ENCODE assay signal across 8 cellular contexts in the genomic region with DNA sequence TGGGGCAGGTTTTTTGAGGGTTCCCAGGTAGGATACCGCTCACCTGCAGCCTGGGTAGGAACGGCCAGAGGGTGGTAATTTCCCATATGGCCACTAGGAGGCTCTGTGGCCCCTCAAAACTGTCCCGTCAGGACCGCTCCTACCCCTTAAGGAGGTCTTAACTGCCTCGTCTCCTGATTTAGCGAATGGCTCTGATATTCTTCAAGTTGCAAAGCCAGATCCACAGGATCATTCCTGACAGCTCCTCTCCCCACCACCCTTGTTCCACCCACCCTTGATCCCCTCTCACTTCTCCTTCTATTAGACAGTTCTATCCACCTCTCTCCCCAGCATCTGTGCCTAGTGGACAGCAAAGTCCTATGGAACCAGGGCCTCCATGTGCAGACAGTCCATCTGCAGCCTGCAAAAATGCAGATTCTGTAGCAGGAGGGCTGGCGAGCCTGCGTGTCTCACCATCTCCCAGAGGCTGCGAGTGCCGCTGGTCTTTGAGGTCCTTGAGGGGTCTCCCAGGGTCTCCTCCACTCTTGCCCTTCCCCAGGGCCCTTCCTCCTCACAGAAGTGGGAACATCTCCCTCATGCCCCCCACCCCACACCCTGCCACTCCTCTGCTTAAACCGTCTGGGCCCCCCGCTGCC. TPM values are rescaled to one million over a fixed set of nuclear protein-coding genes. Genes with fewer than 3 reads are reported as not detected.
A peak's percentile ranks its signal among the peaks of the same experiment; 100 is the strongest.
DNase-seq lines count a peak whose midpoint lies in the region; ATAC-seq, FAIRE-seq and TF ChIP-seq lines count a peak whose summit lies in the region.

No MANE protein-coding gene starts in this region.

- H4K91ac ChIP-seq in trophoblast cell (ENCODE audit: low read depth, low read length) = peak overlapping the region; percentile 20

- H3K27me3 Mint-ChIP-seq in activated naive CD4-positive, alpha-beta T cell treated with anti-CD3 and anti-CD28 coated beads for 36 hours (ENCODE audit: low read depth) = no peaks in the 10 kb centered on the region

- H3K9ac ChIP-seq in trophoblast cell (ENCODE audit: low read length) = no peak overlapping the region

- H3K79me1 ChIP-seq in trophoblast cell (ENCODE audit: low read length) = no peaks in the 10 kb centered on the region

- peak; percentile 71 to 87 for DNase-seq in A549 (ENCODE audit: low read depth in 1 of 2, low spot score in 1 of 2)
- peak; percentile 92 for DNase-seq in GM12891 (ENCODE audit: insufficient read length, low spot score)
- DNase-seq in RWPE1 (ENCODE audit: low spot score) = peak; percentile 94
- peak; percentile 73 for DNase-seq in activated naive CD4-positive, alpha-beta T cell treated with anti-CD3 and anti-CD28 coated beads for 36 hours
- peak in 38 of 42 donors; percentile 39 to 85 (median 67) for DNase-seq in head of caudate nucleus
- DNase-seq in trophoblast cell = peak; percentile 47 to 76

- no peak overlapping the region for H4K8ac ChIP-seq in trophoblast cell (ENCODE audit: low read depth, low read length)

- peak; percentile 87 for TF ChIP-seq CTCF in A549 (IDR thresholded peaks at IDR 0.05)
- peak; percentile 97 for TF ChIP-seq CTCF in RWPE1 (conservative IDR thresholded peaks at IDR 0.05; ENCODE audit: low read depth)

- CTCF ChIA-PET in A549 (lab: Yijun Ruan, JAX) (interaction anchor here (0.6 to 6.3 kb wide), 30 partner anchors 9 to 1801 kb away, joined by 3 to 25 read pairs (median 4); partner anchors contain the start of gene ZBP1), RWPE1 (lab: Yijun Ruan, JAX) (interaction anchor here (0.6 to 3.3 kb wide), 15 partner anchors 14 to 563 kb away, joined by 3 to 20 read pairs (median 4); no protein-coding TSS in a partner anchor)
- CTCF ChIA-PET in activated naive CD4-positive, alpha-beta T cell treated with anti-CD3 and anti-CD28 coated beads for 36 hours (lab: Charles Lee) = interaction anchor here (0.6 to 2.5 kb wide), 20 partner anchors 9 to 527 kb away, joined by 3 to 16 read pairs (median 4); partner anchors contain the start of gene ZBP1

- peak; percentile 83 to 86 for TF ChIP-seq RAD21 in A549 (conservative IDR thresholded peaks at IDR 0.05 in 1 of 2, IDR thresholded peaks at IDR 0.05 in 1 of 2)

- no peak overlapping the region for H2AK5ac ChIP-seq in trophoblast cell (ENCODE audit: low read length)

- no peak overlapping the region for H4K12ac ChIP-seq in trophoblast cell (ENCODE audit: low read depth, low read length)

- peaks cover 18% of the 10 kb centered on the region for H3K4me1 Mint-ChIP-seq in activated naive CD4-positive, alpha-beta T cell treated with anti-CD3 and anti-CD28 coated beads for 36 hours (ENCODE audit: low read depth)

- H3K23ac ChIP-seq in trophoblast cell (ENCODE audit: low read length) = no peak overlapping the region

- no peaks in the 10 kb centered on the region for H3K9me3 Mint-ChIP-seq in activated naive CD4-positive, alpha-beta T cell treated with anti-CD3 and anti-CD28 coated beads for 36 hours

- peaks cover 3% of the 10 kb centered on the region for H3K36me3 Mint-ChIP-seq in activated naive CD4-positive, alpha-beta T cell treated with anti-CD3 and anti-CD28 coated beads for 36 hours (ENCODE audit: low read depth)

- no peak overlapping the region for H2BK120ac ChIP-seq in trophoblast cell (ENCODE audit: insufficient read depth, low read length, poor library complexity)

- peaks cover 37% of the 10 kb centered on the region for H3K4me1 ChIP-seq in A549
- H3K4me1 ChIP-seq in trophoblast cell (ENCODE audit: control insufficient read depth in 1 of 2, insufficient read depth in 2 of 2, low read length in 2 of 2) = peaks cover 16 to 18% of the 10 kb centered on the region in 2 experiments

- H2BK12ac ChIP-seq in trophoblast cell (ENCODE audit: low read length) = no peak overlapping the region

- H3K9me3 ChIP-seq in A549 (no peaks in the 10 kb centered on the region), trophoblast cell (ENCODE audit: insufficient read depth, low read depth, low read length) (no peaks in the 10 kb centered on the region)

- H3K79me2 ChIP-seq in trophoblast cell (ENCODE audit: control insufficient read depth, insufficient read depth, low read length, poor library complexity) = no peaks in the 10 kb centered on the region

- POLR2A ChIA-PET in A549 (lab: Yijun Ruan, JAX) = no interaction called here
- POLR2A ChIA-PET in RWPE1 (lab: Yijun Ruan, JAX; ENCODE audit: low non-redundant PET) = interaction anchor here (0.6 kb wide), 1 partner anchor 53 kb away, joined by 5 read pairs; no protein-coding TSS in a partner anchor

- H3K18ac ChIP-seq in trophoblast cell (ENCODE audit: low read length) = no peak overlapping the region

- FAIRE-seq in A549 (lab: Jason Lieb, UNC) = peak; percentile 51
- peak; percentile 84 for FAIRE-seq in GM12891 (lab: Jason Lieb, UNC)

- TF ChIP-seq POLR2A in A549 (IDR thresholded peaks at IDR 0.05; ENCODE audit: low read length) = no peak
- TF ChIP-seq POLR2A in GM12891 (IDR thresholded peaks at IDR 0.05; ENCODE audit: low read depth, low read length) = no peak

- H3K4ac ChIP-seq in trophoblast cell (ENCODE audit: low read depth, low read length) = no peak overlapping the region

- no peak overlapping the region for H2BK5ac ChIP-seq in trophoblast cell (ENCODE audit: low read depth, low read length, poor library complexity)

- H3K27me3 ChIP-seq in trophoblast cell (ENCODE audit: insufficient read depth, low read length) = no peaks in the 10 kb centered on the region

- no peak overlapping the region for H3K4me3 Mint-ChIP-seq in activated naive CD4-positive, alpha-beta T cell treated with anti-CD3 and anti-CD28 coated beads for 36 hours

- peaks cover 73 to 74% of the 10 kb centered on the region in 2 experiments for H3K36me3 ChIP-seq in trophoblast cell (ENCODE audit: control insufficient read depth in 1 of 2, insufficient read depth in 2 of 2, low read length in 2 of 2)

- intact Hi-C loops in activated naive CD4-positive, alpha-beta T cell treated with anti-CD3 and anti-CD28 coated beads for 36 hours (cut with micrococcal nuclease) = loop anchor here (1.0 to 10.0 kb wide), 7 partner anchors 32 to 555 kb away; no protein-coding TSS in a partner anchor
- intact Hi-C loops in head of caudate nucleus (cut with DNase I) = loop anchor here (5.0 kb wide), 1 partner anchor 523 kb away; no protein-coding TSS in a partner anchor

- H3K4me3 ChIP-seq in A549 (no peak overlapping the region), trophoblast cell (ENCODE audit: low read depth, low read length) (no peak overlapping the region)

- H2AFZ ChIP-seq in trophoblast cell (ENCODE audit: insufficient read depth, low read length, poor library complexity) = no peak overlapping the region

- WGBS in A549 (ENCODE audit: missing lambda C conversion rate) = 58% methylated on average over 12 of the region's 12 CpGs
- WGBS in trophoblast cell (ENCODE audit: extremely low coverage, insufficient coverage, insufficient read length) = no CpG with 5 or more reads among the region's 12 CpGs

- no peak overlapping the region for H3K14ac ChIP-seq in trophoblast cell (ENCODE audit: low read length)

- ATAC-seq in A549 = peak; percentile 69 to 82
- ATAC-seq in HG03565 (IDR thresholded peaks at IDR 0.05; ENCODE audit: unreplicated experiment) = peak; percentile 59
- no peak for ATAC-seq in GM18502 (IDR thresholded peaks at IDR 0.05; ENCODE audit: poor library complexity, unreplicated experiment)

- H3K27ac ChIP-seq in A549 = peak overlapping the region; percentile 24 to 57
- H3K27ac ChIP-seq in RWPE1 = peak overlapping the region; percentile 83
- H3K27ac ChIP-seq in trophoblast cell (ENCODE audit: low read depth, low read length) = no peak overlapping the region

- H3K4me2 ChIP-seq in A549 = peak overlapping the region; percentile 9; the same call in 1 of the 3 replicates
- H3K4me2 ChIP-seq in trophoblast cell (ENCODE audit: low read length) = no peak overlapping the region

- TF ChIP-seq EP300 in A549 (IDR thresholded peaks at IDR 0.05) = no peak

- H3K27ac Mint-ChIP-seq in activated naive CD4-positive, alpha-beta T cell treated with anti-CD3 and anti-CD28 coated beads for 36 hours = no peak overlapping the region

TF ChIP-seq in A549, 52 proteins besides CTCF, POLR2A, EP300 and RAD21 (continues in another document):
- TF ChIP-seq JUN (IDR thresholded peaks at IDR 0.05) = 0 out of 5 replicates have a peak, but pooled peaks of 1 of the 2 experiments have one; percentile 12
- TF ChIP-seq TFCP2L1 (CRISPR knock-in tag; IDR thresholded peaks at IDR 0.05) = no peak
- no peak for TF ChIP-seq FOSL2 (IDR thresholded peaks at IDR 0.05)
- no peak for TF ChIP-seq FOSL2 (CRISPR knock-in tag; IDR thresholded peaks at IDR 0.05)

TF ChIP-seq in GM12891, 5 proteins besides CTCF, POLR2A, EP300 and RAD21:
- TF ChIP-seq POU2F2 (IDR thresholded peaks at IDR 0.05; ENCODE audit: low read depth, low read length) (no peak), PAX5 (IDR thresholded peaks at IDR 0.05; ENCODE audit: insufficient read depth, low read length, severe bottlenecking) (no peak), POLR2AphosphoS5 (IDR thresholded peaks at IDR 0.05; ENCODE audit: low read depth, low read length) (no peak), SPI1 (IDR thresholded peaks at IDR 0.05; ENCODE audit: low read depth, low read length) (no peak), TAF1 (IDR thresholded peaks at IDR 0.05; ENCODE audit: low read depth, low read length) (no peak)

RNA-seq across cellular contexts. Expression of gene ZBP1, which starts 34.3 kb away (rescaled TPM):
- polyA plus RNA-seq in A549 (2011; rRNA removed) (not detected in 2 replicates), A549 (2017; fragmentation: RNase III; extraction: RNeasy Plus Mini Kit Qiagen cat#74134 plus additional on column Dnase treatment) (0.05 to 0.07 TPM (median 0.05 TPM) in 3 replicates)
- polyA plus RNA-seq in A549 (2012; cell fraction: cytosol; rRNA removed) = not detected in 2 replicates
- polyA plus RNA-seq in A549 (2012; cell fraction: nucleus; rRNA removed) = 0.02 and 0.05 TPM in 2 replicates
- polyA minus RNA-seq in A549 (2011; rRNA and poly(A)+ RNA removed) = not detected in 2 replicates
- 2.2 TPM for polyA plus RNA-seq in GM12891 (2012; ENCODE audit: low read depth, missing spikeins)
- under 1 TPM in 1 of 2 experiments, not detected in 1; 0.14 TPM for total RNA-seq in activated naive CD4-positive, alpha-beta T cell treated with anti-CD3 and anti-CD28 coated beads for 36 hours
- polyA plus RNA-seq in trophoblast cell (2013) = not detected in 2 replicates

RNA-seq across cellular contexts. Expression of gene PMEPA1, which starts 55.3 kb away (rescaled TPM):
- polyA plus RNA-seq in A549 (2011; rRNA removed) = 131 and 150 TPM in 2 replicates
- 145 and 229 TPM in 2 replicates for polyA plus RNA-seq in A549 (2012; cell fraction: cytosol; rRNA removed)
- 263 and 339 TPM in 2 replicates for polyA plus RNA-seq in A549 (2012; cell fraction: nucleus; rRNA removed)
- 114 to 152 TPM (median 147 TPM) in 3 replicates for polyA plus RNA-seq in A549 (2017; fragmentation: RNase III; extraction: RNeasy Plus Mini Kit Qiagen cat#74134 plus additional on column Dnase treatment)
- 151 and 188 TPM in 2 replicates for polyA minus RNA-seq in A549 (2011; rRNA and poly(A)+ RNA removed)
- polyA plus RNA-seq in GM12891 (2012; ENCODE audit: low read depth, missing spikeins) = 2.8 TPM
- 1 to 10 TPM; 2.0 to 2.2 TPM for total RNA-seq in activated naive CD4-positive, alpha-beta T cell treated with anti-CD3 and anti-CD28 coated beads for 36 hours
- polyA plus RNA-seq in trophoblast cell (2013) = 43.9 and 46.9 TPM in 2 replicates
